Comparison of ENCODE assay signal across 22 cellular contexts in genomic region chr16:66238696-66239095, GRCh38.
A peak's percentile ranks its signal among the peaks of the same experiment; 100 is the strongest.
DNase-seq lines count a peak whose midpoint lies in the region; FAIRE-seq and TF ChIP-seq lines count a peak whose summit lies in the region.
"Had no signal": no experiment of that assay in that cellular context is flagged by ENCODE, and none has a peak within 500 bp of the region (broad histone marks: within the 10 kb centered on the region; RNA-seq: fewer than 3 reads in every experiment).

No MANE protein-coding gene starts in this region.

- H3K4me1 ChIP-seq in astrocyte (ENCODE audit: insufficient read depth, low read length) = no peaks in the 10 kb centered on the region
- no peaks in the 10 kb centered on the region for H3K4me1 ChIP-seq in tibial artery
- H3K4me1 ChIP-seq: BE2C had no signal

- no peak overlapping the region for H3K4me2 ChIP-seq in astrocyte (ENCODE audit: low read length)
- H3K4me2 ChIP-seq: GM23338 had no signal

- H3K9me3 ChIP-seq in astrocyte (ENCODE audit: insufficient read depth, low read depth, low read length) (peaks cover 9% of the 10 kb centered on the region), tibial artery (no peaks in the 10 kb centered on the region)
- H3K9me3 ChIP-seq: BE2C had no signal

- H3K27ac ChIP-seq in astrocyte (ENCODE audit: low read depth, low read length) (no peak overlapping the region), tibial artery (no peak overlapping the region)
- H3K27ac ChIP-seq: 22Rv1 had no signal

- no peaks in the 10 kb centered on the region for H3K36me3 ChIP-seq in astrocyte (ENCODE audit: insufficient read depth, low read length)
- H3K36me3 ChIP-seq in tibial artery = no peaks in the 10 kb centered on the region
- H3K36me3 ChIP-seq: BE2C had no signal

- intact Hi-C loops in tibial artery (cut with DNase I; ENCODE audit: low total_unique reads) = no loop called here

- H3K27me3 ChIP-seq in astrocyte (ENCODE audit: insufficient read depth, low read length) (peaks cover 9% of the 10 kb centered on the region), tibial artery (no peaks in the 10 kb centered on the region)
- H3K27me3 ChIP-seq: BE2C had no signal

- no peaks in the 10 kb centered on the region for H4K20me1 ChIP-seq in astrocyte (ENCODE audit: insufficient read depth, low read length)

- H3K27ac Mint-ChIP-seq in astrocyte (ENCODE audit: unreplicated experiment) = no peak overlapping the region
- H3K27ac Mint-ChIP-seq: CD4-positive, alpha-beta memory T cell; GM23338; H9 had no signal

- DNase-seq in AG10803 (ENCODE audit: low read depth) (peak; percentile 33), astrocyte (ENCODE audit: low read depth) (peak; percentile 39), fibroblast of the aortic adventitia (ENCODE audit: low read depth) (peak; percentile 23), T-helper 2 cell (no peak), tibial artery (no peak), GM19239 (ENCODE audit: insufficient read length, low spot score) (no peak)
- DNase-seq: AML-193; BE2C; C1 segment of cervical spinal cord; Calu3; CD4-positive, alpha-beta memory T cell; COR-L47; DMS53; DND-41; EL; GDM1; H9 had no signal

- H3K27me3 Mint-ChIP-seq in astrocyte (ENCODE audit: low read depth, unreplicated experiment) = peaks cover 28% of the 10 kb centered on the region

- TF ChIP-seq CTCF in AG10803 (conservative IDR thresholded peaks at IDR 0.05; ENCODE audit: low read length) (no peak), astrocyte (IDR thresholded peaks at IDR 0.05; ENCODE audit: insufficient read depth, low read depth, low read length) (no peak), fibroblast of the aortic adventitia (IDR thresholded peaks at IDR 0.05; ENCODE audit: insufficient read depth, low read length) (no peak), tibial artery (IDR thresholded peaks at IDR 0.05) (no peak)

- no peak for FAIRE-seq in astrocyte (lab: Jason Lieb, UNC)
- no peak for FAIRE-seq in GM19239 (lab: Jason Lieb, UNC)
- FAIRE-seq: A204.1, GM12878, GM18507 had no signal

- peaks cover 19% of the 10 kb centered on the region for H3K9me3 Mint-ChIP-seq in astrocyte (ENCODE audit: unreplicated experiment)
- H3K9me3 Mint-ChIP-seq: GM23338 had no signal

- H3K4me3 Mint-ChIP-seq in astrocyte (ENCODE audit: unreplicated experiment) = no peak overlapping the region
- H3K4me3 Mint-ChIP-seq: CD4-positive, alpha-beta memory T cell; GM23338; H9 had no signal

- H3K4me1 Mint-ChIP-seq in astrocyte (ENCODE audit: low read depth, unreplicated experiment) = peaks cover 2% of the 10 kb centered on the region
- H3K4me1 Mint-ChIP-seq: CD4-positive, alpha-beta memory T cell; GM23338 had no signal

- no peak overlapping the region for H2AFZ ChIP-seq in astrocyte (ENCODE audit: low read depth, low read length)
- H2AFZ ChIP-seq: GM23338 had no signal

- H3K9ac ChIP-seq in astrocyte (ENCODE audit: low read length) = no peak overlapping the region

- H3K79me2 ChIP-seq in astrocyte (ENCODE audit: insufficient read depth, low read length) = no peaks in the 10 kb centered on the region

- H3K4me3 ChIP-seq in AG10803 (ENCODE audit: low read length) (no peak overlapping the region), astrocyte (ENCODE audit: insufficient read depth, low read depth, low read length) (no peak overlapping the region), fibroblast of the aortic adventitia (ENCODE audit: low read depth, low read length) (no peak overlapping the region), tibial artery (no peak overlapping the region)
- H3K4me3 ChIP-seq: GM12878, GM23338 had no signal

- peaks cover 2% of the 10 kb centered on the region for H3K36me3 Mint-ChIP-seq in astrocyte (ENCODE audit: low read depth, unreplicated experiment)
- H3K36me3 Mint-ChIP-seq: CD4-positive, alpha-beta memory T cell had no signal

Comparison
In these comparisons a context has a peak if more than half of its experiments do, and no peak if none do; other contexts are left out.
1. DNase-seq: peak in AG10803 (single experiment), astrocyte (single experiment) and fibroblast of the aortic adventitia (single experiment); none in T-helper 2 cell (0 of 5), tibial artery (0 of 2) and GM19239 (single experiment).